ENCODE assay signal across 20 cellular contexts in the genomic region with DNA sequence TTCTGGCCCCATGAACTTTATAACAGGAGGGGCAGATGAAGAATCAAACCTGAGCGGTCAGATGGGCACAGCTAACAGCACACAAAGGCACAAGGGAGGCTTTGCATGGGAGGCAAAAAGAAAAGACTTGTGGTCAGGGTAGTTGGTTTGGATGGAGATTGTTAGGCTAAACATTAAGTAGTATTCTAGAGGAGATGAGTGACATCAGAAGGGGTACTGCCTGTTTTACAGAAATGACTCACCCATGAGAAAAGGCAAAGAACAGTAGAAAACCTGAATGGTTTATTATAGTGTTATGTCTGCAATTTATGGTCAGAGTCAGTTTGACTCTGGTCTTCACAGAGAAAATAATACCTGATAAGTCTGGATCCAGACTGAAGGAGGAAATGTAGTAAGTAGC.
DNase-seq lines count a peak whose midpoint lies in the region; ATAC-seq lines count a peak whose summit lies in the region.
"Had no signal": no experiment of that assay in that cellular context is flagged by ENCODE, and none has a peak within 500 bp of the region (broad histone marks: within the 10 kb centered on the region; RNA-seq: fewer than 3 reads in every experiment).

No MANE protein-coding gene starts in this region.

- H3K4me1 Mint-ChIP-seq in T-cell = no peaks in the 10 kb centered on the region
- H3K4me1 Mint-ChIP-seq: CD8-positive, alpha-beta memory T cell had no signal

- no peak overlapping the region for H3K27ac Mint-ChIP-seq in T-cell
- H3K27ac Mint-ChIP-seq: CD8-positive, alpha-beta memory T cell had no signal

- no peaks in the 10 kb centered on the region for H3K36me3 Mint-ChIP-seq in T-cell
- H3K36me3 Mint-ChIP-seq: CD8-positive, alpha-beta memory T cell had no signal

- no peak overlapping the region for H3K4me3 Mint-ChIP-seq in T-cell
- H3K4me3 Mint-ChIP-seq: CD8-positive, alpha-beta memory T cell had no signal

- peak; percentile 84 for ATAC-seq in GM18870 (IDR thresholded peaks at IDR 0.05; ENCODE audit: unreplicated experiment)
- peak; percentile 58 for ATAC-seq in HG02678 (IDR thresholded peaks at IDR 0.05; ENCODE audit: unreplicated experiment)
- peak; percentile 52 for ATAC-seq in HG03196 (IDR thresholded peaks at IDR 0.05; ENCODE audit: unreplicated experiment)
- no peak for ATAC-seq in T-cell (replicated peaks in 1 of 4)
- ATAC-seq in GM21529 (IDR thresholded peaks at IDR 0.05; ENCODE audit: unreplicated experiment) = no peak
- ATAC-seq: HepG2 had no signal

- H3K9me3 Mint-ChIP-seq in T-cell = peaks cover 0 to 4% (median 0%) of the 10 kb centered on the region in 3 donors

- CTCF ChIA-PET in T-cell (lab: Charles Lee) = no interaction called here

- DNase-seq in kidney tubule cell (ENCODE audit: low spot score) (peak; percentile 17), T-cell (no peak), COLO668 (lab: John Stamatoyannopoulos, UW; ENCODE audit: unreplicated experiment) (no peak), NCI-H1930 (lab: John Stamatoyannopoulos, UW) (no peak)
- DNase-seq: BE2C; CD8-positive, alpha-beta memory T cell; DMS 273 treated with DMSO at 0.1 percent for 48 hours; EL; HCEC 1CT; MM.1S; NCI-H1105; NCI-H1694 treated with DMSO at 0.1 percent for 48 hours; NCI-H446; NCI-H82; SHP77 treated with DMSO at 0.1 percent for 48 hours had no signal

- POLR2A ChIA-PET in T-cell (lab: Charles Lee) = no interaction called here

- H3K27me3 Mint-ChIP-seq in T-cell = no peaks in the 10 kb centered on the region
- H3K27me3 Mint-ChIP-seq: CD8-positive, alpha-beta memory T cell had no signal

Comparison
In these comparisons a context has a peak if more than half of its experiments do, and no peak if none do; other contexts are left out.
1. ATAC-seq: peak in GM18870 (single experiment), HG02678 (single experiment) and HG03196 (single experiment); none in T-cell (0 of 4) and GM21529 (single experiment).